In the genomic region with DNA sequence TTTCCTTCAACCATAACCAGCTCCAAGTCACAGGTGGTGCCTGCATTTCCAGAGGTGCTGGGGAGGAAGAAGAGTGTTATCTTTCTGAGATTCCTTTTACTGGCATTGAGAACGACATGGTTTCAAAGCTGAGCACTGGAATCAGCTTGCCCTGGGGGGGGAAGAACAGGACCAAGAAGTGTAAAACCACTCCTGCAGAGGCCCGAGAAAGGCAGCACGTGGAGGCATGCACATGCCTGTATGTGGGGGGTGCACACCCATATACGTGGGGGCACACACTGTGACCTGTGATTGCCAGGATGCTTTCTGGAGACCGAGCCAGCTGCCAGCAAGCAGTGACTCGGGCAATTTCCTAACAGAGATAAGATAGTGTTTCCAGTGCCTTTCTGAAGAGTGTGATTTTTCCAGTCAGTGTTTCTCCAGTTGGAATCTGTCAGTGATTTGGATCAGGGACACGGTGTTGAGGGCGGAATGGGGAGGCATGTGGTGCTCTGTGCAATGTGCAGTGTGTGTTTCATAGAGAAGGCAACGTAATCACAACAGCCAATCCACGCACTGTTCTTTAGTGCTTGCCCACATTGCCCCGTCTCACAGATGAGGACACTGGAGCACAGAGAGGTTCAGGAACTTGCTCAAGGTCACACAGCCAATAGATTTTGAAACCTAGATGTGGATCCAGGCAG, we compare ENCODE assay signal across 9 cellular contexts. TPM values are rescaled to one million over a fixed set of nuclear protein-coding genes. Genes with fewer than 3 reads are reported as not detected.
DNase-seq lines count a peak whose midpoint lies in the region; ATAC-seq, FAIRE-seq and TF ChIP-seq lines count a peak whose summit lies in the region.
"Had no signal": no experiment of that assay in that cellular context is flagged by ENCODE, and none has a peak within 500 bp of the region (broad histone marks: within the 10 kb centered on the region; RNA-seq: fewer than 3 reads in every experiment).

No MANE protein-coding gene starts in this region.

- no peak overlapping the region for H3K27ac Mint-ChIP-seq in astrocyte (ENCODE audit: unreplicated experiment)

- no peak overlapping the region for H2AFZ ChIP-seq in astrocyte (ENCODE audit: low read depth, low read length)
- H2AFZ ChIP-seq in mesenchymal stem cell (ENCODE audit: low read depth, low read length), result no peak overlapping the region

- TF ChIP-seq CTCF in cardiac muscle cell (IDR thresholded peaks at IDR 0.05; ENCODE audit: low read depth, low read length), result no peak
- no peak for TF ChIP-seq CTCF in astrocyte (IDR thresholded peaks at IDR 0.05; ENCODE audit: insufficient read depth, low read depth, low read length)
- TF ChIP-seq CTCF in foreskin keratinocyte (conservative IDR thresholded peaks at IDR 0.05), result no peak

- H3K4ac ChIP-seq in mesenchymal stem cell (ENCODE audit: low read depth in 1 of 2, low read length in 2 of 2), result no peak overlapping the region

- no peaks in the 10 kb centered on the region for H4K20me1 ChIP-seq in astrocyte (ENCODE audit: insufficient read depth, low read length)

- H3K4me2 ChIP-seq in astrocyte (ENCODE audit: low read length) (peak overlapping the region; percentile 90), mesenchymal stem cell (ENCODE audit: low read length, poor library complexity, severe bottlenecking) (no peak overlapping the region)

- no peaks in the 10 kb centered on the region for H3K27me3 ChIP-seq in cardiac muscle cell
- H3K27me3 ChIP-seq in astrocyte (ENCODE audit: insufficient read depth, low read length), result no peaks in the 10 kb centered on the region
- no peaks in the 10 kb centered on the region for H3K27me3 ChIP-seq in mesenchymal stem cell (ENCODE audit: control insufficient read depth in 1 of 2, insufficient read depth in 1 of 2, low read length in 2 of 2)
- H3K27me3 ChIP-seq in foreskin keratinocyte, result no peaks in the 10 kb centered on the region

- H2AK5ac ChIP-seq in mesenchymal stem cell (ENCODE audit: low read length, severe bottlenecking), result no peak overlapping the region

- peak overlapping the region in 1 of 2 experiments; percentile 8 for H2BK12ac ChIP-seq in mesenchymal stem cell (ENCODE audit: low read length in 2 of 2)

- H3K36me3 ChIP-seq in cardiac muscle cell (no peaks in the 10 kb centered on the region), astrocyte (ENCODE audit: insufficient read depth, low read length) (no peaks in the 10 kb centered on the region), mesenchymal stem cell (ENCODE audit: control insufficient read depth in 1 of 2, insufficient read depth in 2 of 2, low read depth in 1 of 2, low read length in 2 of 2) (peaks cover 15 to 44% of the 10 kb centered on the region in 2 experiments)

- peaks cover 12% of the 10 kb centered on the region for H3K36me3 Mint-ChIP-seq in astrocyte (ENCODE audit: low read depth, unreplicated experiment)

- FAIRE-seq in astrocyte (lab: Jason Lieb, UNC), result no peak
- no peak for FAIRE-seq in H54 (lab: Jason Lieb, UNC)

- H3K9me3 ChIP-seq in cardiac muscle cell (ENCODE audit: low read depth), result no peaks in the 10 kb centered on the region
- H3K9me3 ChIP-seq in astrocyte (ENCODE audit: insufficient read depth, low read depth, low read length), result no peaks in the 10 kb centered on the region
- no peaks in the 10 kb centered on the region for H3K9me3 ChIP-seq in mesenchymal stem cell (ENCODE audit: control insufficient read depth, low read length)

- H3K9ac ChIP-seq in astrocyte (ENCODE audit: low read length) (no peak overlapping the region), mesenchymal stem cell (ENCODE audit: low read length) (peak overlapping the region; percentile 77)

- H3K27me3 Mint-ChIP-seq in astrocyte (ENCODE audit: low read depth, unreplicated experiment), result no peaks in the 10 kb centered on the region

- H3K14ac ChIP-seq in mesenchymal stem cell (ENCODE audit: low read length in 2 of 2), result no peak overlapping the region

- H3K27ac ChIP-seq in cardiac muscle cell, result peak overlapping the region; percentile 73
- no peak overlapping the region for H3K27ac ChIP-seq in astrocyte (ENCODE audit: low read depth, low read length)
- no peak overlapping the region for H3K27ac ChIP-seq in mesenchymal stem cell (ENCODE audit: low read length, poor library complexity, severe bottlenecking)
- H3K27ac ChIP-seq in foreskin keratinocyte, result no peak overlapping the region

- peaks cover under 1% of the 10 kb centered on the region for H3K4me1 Mint-ChIP-seq in astrocyte (ENCODE audit: low read depth, unreplicated experiment)

- WGBS in mesenchymal stem cell, result 61% methylated on average over 11 of the region's 11 CpGs

- DNase-seq in cardiac muscle cell (ENCODE audit: low read depth in 1 of 2, low spot score in 1 of 2) (peak; percentile 34 to 69), Right ventricle myocardium superior (no peak), astrocyte (ENCODE audit: low read depth) (no peak), mesenchymal stem cell (peak; percentile 55), foreskin keratinocyte (no peak), H54 (ENCODE audit: insufficient read length, low spot score) (no peak), DMS53 (lab: John Stamatoyannopoulos, UW) (no peak), putamen (ENCODE audit: low spot score) (no peak)
- DNase-seq: T-helper 9 cell had no signal

- peaks cover 21% of the 10 kb centered on the region for H3K4me1 ChIP-seq in cardiac muscle cell (ENCODE audit: low read depth)
- H3K4me1 ChIP-seq in astrocyte (ENCODE audit: insufficient read depth, low read length), result peaks cover 12% of the 10 kb centered on the region
- no peaks in the 10 kb centered on the region for H3K4me1 ChIP-seq in mesenchymal stem cell (ENCODE audit: control insufficient read depth, insufficient read depth, low read depth, low read length)
- H3K4me1 ChIP-seq in foreskin keratinocyte, result no peaks in the 10 kb centered on the region

- ATAC-seq in Right ventricle myocardium superior (ENCODE audit: poor library complexity) (no peak), foreskin keratinocyte (no peak)

- H4K8ac ChIP-seq in mesenchymal stem cell (ENCODE audit: low read length), result peak overlapping the region; percentile 57

- peaks cover 4% of the 10 kb centered on the region for H3K79me2 ChIP-seq in astrocyte (ENCODE audit: insufficient read depth, low read length)

- H3K18ac ChIP-seq in mesenchymal stem cell (ENCODE audit: low read depth in 1 of 2, low read length in 2 of 2), result no peak overlapping the region

- H2BK5ac ChIP-seq in mesenchymal stem cell (ENCODE audit: low read depth, low read length, poor library complexity, severe bottlenecking), result no peak overlapping the region

- peaks cover 2% of the 10 kb centered on the region for H3K9me3 Mint-ChIP-seq in astrocyte (ENCODE audit: unreplicated experiment)

- TF ChIP-seq POLR2A in H54 (IDR thresholded peaks at IDR 0.05; ENCODE audit: low read depth, low read length), result no peak

- no peak overlapping the region for H2BK15ac ChIP-seq in mesenchymal stem cell (ENCODE audit: low read depth, poor library complexity, severe bottlenecking)

- H2BK120ac ChIP-seq in mesenchymal stem cell (ENCODE audit: low read depth, low read length), result no peak overlapping the region

- intact Hi-C loops in Right ventricle myocardium superior (cut with DNase I), result no loop called here

- no peaks in the 10 kb centered on the region for H3K79me1 ChIP-seq in mesenchymal stem cell (replicated peaks; ENCODE audit: low read length, poor library complexity, severe bottlenecking)

- H3K4me3 Mint-ChIP-seq in astrocyte (ENCODE audit: unreplicated experiment), result no peak overlapping the region

- no peak overlapping the region for H3K23ac ChIP-seq in mesenchymal stem cell (ENCODE audit: low read length in 2 of 2)

- H3K4me3 ChIP-seq in cardiac muscle cell (no peak overlapping the region), astrocyte (ENCODE audit: insufficient read depth, low read depth, low read length) (no peak overlapping the region), mesenchymal stem cell (ENCODE audit: insufficient read depth in 1 of 2, low read depth in 1 of 2, low read length in 2 of 2) (peak overlapping the region in 1 of 2 experiments; percentile 67)

- no peak overlapping the region for H4K91ac ChIP-seq in mesenchymal stem cell (ENCODE audit: low read length)

RNA-seq across cellular contexts. Expression of a gene that starts 4.2 kb away (rescaled TPM):
- total RNA-seq in cardiac muscle cell (12.8 and 19.0 TPM in 2 replicates), Right ventricle myocardium superior (3.9 TPM), astrocyte (7.8 and 8.0 TPM in 2 replicates), foreskin keratinocyte (4.4 and 4.6 TPM in 2 replicates)
- polyA plus RNA-seq in cardiac muscle cell (21.8 and 22.1 TPM in 2 replicates), foreskin keratinocyte (3.6 and 4.0 TPM in 2 replicates)
- polyA plus RNA-seq in mesenchymal stem cell (2013, experiment 1 of 2), result 12.1 TPM
- 13.3 TPM for polyA plus RNA-seq in mesenchymal stem cell (2013, experiment 2 of 2)

RNA-seq across cellular contexts. Expression of a gene that starts 28.5 kb away (rescaled TPM):
- total RNA-seq in cardiac muscle cell (10.4 and 17.5 TPM in 2 replicates), Right ventricle myocardium superior (5.9 TPM), astrocyte (12.3 and 13.6 TPM in 2 replicates), foreskin keratinocyte (5.5 and 6.3 TPM in 2 replicates)
- polyA plus RNA-seq in cardiac muscle cell (23.8 and 28.5 TPM in 2 replicates), foreskin keratinocyte (7.6 and 7.8 TPM in 2 replicates)
- 6.6 TPM for polyA plus RNA-seq in mesenchymal stem cell (2013, experiment 1 of 2)
- 7.0 TPM for polyA plus RNA-seq in mesenchymal stem cell (2013, experiment 2 of 2)

Comparison
In these comparisons a context has a peak if more than half of its experiments do, and no peak if none do; other contexts are left out.
1. DNase-seq: peak in cardiac muscle cell (2 of 2) and mesenchymal stem cell (single experiment); none in Right ventricle myocardium superior (single experiment), astrocyte (single experiment), foreskin keratinocyte (0 of 2), H54 (single experiment), DMS53 (single experiment) and putamen (single experiment).